ENCODE assay signal across 10 cellular contexts in the genomic region with DNA sequence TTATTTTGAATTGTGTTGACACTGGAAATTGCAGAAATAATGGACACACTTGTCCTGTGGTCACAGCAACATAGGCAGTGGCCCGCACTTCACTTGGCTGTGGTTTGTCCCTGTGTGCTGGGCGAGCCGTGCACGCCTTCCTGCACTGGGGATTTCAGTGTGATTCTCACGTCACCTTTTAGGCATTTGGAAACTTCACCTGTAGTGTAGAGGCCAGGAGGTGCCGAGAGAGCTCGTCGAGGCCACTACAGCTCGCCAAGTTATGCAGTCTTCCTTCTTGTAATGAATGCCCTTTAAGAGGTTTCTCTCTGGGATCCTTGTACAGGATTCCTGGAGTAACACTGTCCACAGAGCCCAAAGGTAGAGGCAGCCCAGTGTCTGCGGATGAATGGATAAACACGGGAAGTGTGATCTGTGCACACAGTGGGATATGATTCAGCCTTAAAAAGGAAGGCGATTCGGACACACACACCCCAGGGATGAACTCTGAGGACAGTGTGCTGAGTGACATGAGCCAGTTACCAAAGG. TPM values are rescaled to one million over a fixed set of nuclear protein-coding genes. Genes with fewer than 3 reads are reported as not detected.
A peak's percentile ranks its signal among the peaks of the same experiment; 100 is the strongest.
DNase-seq lines count a peak whose midpoint lies in the region; ATAC-seq and TF ChIP-seq lines count a peak whose summit lies in the region.
"Had no signal": no experiment of that assay in that cellular context is flagged by ENCODE, and none has a peak within 500 bp of the region (broad histone marks: within the 10 kb centered on the region; RNA-seq: fewer than 3 reads in every experiment).

No MANE protein-coding gene starts in this region.

- H3K27me3 ChIP-seq in RWPE2 (ENCODE audit: insufficient read depth, poor library complexity, severe bottlenecking) (no peaks in the 10 kb centered on the region), rectal smooth muscle tissue (ENCODE audit: control insufficient read depth, insufficient read depth, low read length) (no peaks in the 10 kb centered on the region)

- peak overlapping the region; percentile 32 for H3K9ac ChIP-seq in rectal smooth muscle tissue (ENCODE audit: low read length)

- no peaks in the 10 kb centered on the region for H3K9me3 ChIP-seq in RWPE2 (ENCODE audit: severe bottlenecking)

- H3K4me1 ChIP-seq in RWPE2 (ENCODE audit: insufficient read depth, poor library complexity, severe bottlenecking) (peaks cover 22% of the 10 kb centered on the region), rectal smooth muscle tissue (ENCODE audit: control insufficient read depth, insufficient read depth, low read length) (peaks cover 13% of the 10 kb centered on the region)

- peak overlapping the region; percentile 85 for H3K27ac ChIP-seq in RWPE2 (ENCODE audit: poor library complexity, severe bottlenecking)
- peak overlapping the region; percentile 65 for H3K27ac ChIP-seq in rectal smooth muscle tissue (ENCODE audit: low read depth, low read length)
- H3K27ac ChIP-seq in caudate nucleus (ENCODE audit: low read depth, low read length), result no peak overlapping the region

- TF ChIP-seq CTCF in RWPE2 (IDR thresholded peaks at IDR 0.05; ENCODE audit: poor library complexity, severe bottlenecking), result no peak
- no peak for TF ChIP-seq CTCF in epithelial cell of proximal tubule (conservative IDR thresholded peaks at IDR 0.05; ENCODE audit: low read depth, low read length)

- DNase-seq in DMS53 treated with DMSO at 0.1 percent for 48 hours (lab: John Stamatoyannopoulos, UW; ENCODE audit: unreplicated experiment) (peak; percentile 62), RWPE2 (ENCODE audit: low spot score) (no peak), epithelial cell of proximal tubule (ENCODE audit: low read depth) (peak; percentile 36), caudate nucleus (lab: John Stamatoyannopoulos, UW) (no peak), UCSD-AML1 (lab: John Stamatoyannopoulos, UW; ENCODE audit: unreplicated experiment) (no peak), NCI-H226 (no peak)
- DNase-seq: midbrain, NCI-H1105 had no signal

- peak; percentile 48 for ATAC-seq in RWPE2 (ENCODE audit: low read depth)
- ATAC-seq in HG02759 (IDR thresholded peaks at IDR 0.05; ENCODE audit: unreplicated experiment), result no peak

- H3K36me3 ChIP-seq in RWPE2 (ENCODE audit: low read depth), result peaks cover 70% of the 10 kb centered on the region
- peaks cover 13% of the 10 kb centered on the region for H3K36me3 ChIP-seq in rectal smooth muscle tissue (ENCODE audit: control insufficient read depth, insufficient read depth, low read length)

- H3K4me3 ChIP-seq in RWPE2 (ENCODE audit: severe bottlenecking), result no peak overlapping the region
- H3K4me3 ChIP-seq in epithelial cell of proximal tubule (ENCODE audit: low read depth, low read length), result no peak overlapping the region
- no peak overlapping the region for H3K4me3 ChIP-seq in rectal smooth muscle tissue (ENCODE audit: low read length)

RNA-seq across cellular contexts. Expression of a gene that starts 14.7 kb away (rescaled TPM):
- 21.0 and 26.1 TPM in 2 replicates for total RNA-seq in epithelial cell of proximal tubule

RNA-seq across cellular contexts. Expression of a gene that starts 34.9 kb away (rescaled TPM):
- 403 and 419 TPM in 2 replicates for total RNA-seq in epithelial cell of proximal tubule

RNA-seq across cellular contexts. Expression of a gene that starts 43.5 kb away (rescaled TPM):
- 124 and 149 TPM in 2 replicates for total RNA-seq in epithelial cell of proximal tubule

RNA-seq across cellular contexts. Expression of a gene that starts 44.0 kb away (rescaled TPM):
- not detected in 2 replicates for total RNA-seq in epithelial cell of proximal tubule

RNA-seq across cellular contexts. Expression of a gene that starts 48.9 kb away (rescaled TPM):
- total RNA-seq in epithelial cell of proximal tubule, result 1.2 and 4.8 TPM in 2 replicates

Comparison
In these comparisons a context has a peak if more than half of its experiments do, and no peak if none do; other contexts are left out.
1. DNase-seq: peak in DMS53 treated with DMSO at 0.1 percent for 48 hours (single experiment) and epithelial cell of proximal tubule (single experiment); none in RWPE2 (single experiment), caudate nucleus (0 of 61), UCSD-AML1 (single experiment) and NCI-H226 (single experiment).